In the genomic region with DNA sequence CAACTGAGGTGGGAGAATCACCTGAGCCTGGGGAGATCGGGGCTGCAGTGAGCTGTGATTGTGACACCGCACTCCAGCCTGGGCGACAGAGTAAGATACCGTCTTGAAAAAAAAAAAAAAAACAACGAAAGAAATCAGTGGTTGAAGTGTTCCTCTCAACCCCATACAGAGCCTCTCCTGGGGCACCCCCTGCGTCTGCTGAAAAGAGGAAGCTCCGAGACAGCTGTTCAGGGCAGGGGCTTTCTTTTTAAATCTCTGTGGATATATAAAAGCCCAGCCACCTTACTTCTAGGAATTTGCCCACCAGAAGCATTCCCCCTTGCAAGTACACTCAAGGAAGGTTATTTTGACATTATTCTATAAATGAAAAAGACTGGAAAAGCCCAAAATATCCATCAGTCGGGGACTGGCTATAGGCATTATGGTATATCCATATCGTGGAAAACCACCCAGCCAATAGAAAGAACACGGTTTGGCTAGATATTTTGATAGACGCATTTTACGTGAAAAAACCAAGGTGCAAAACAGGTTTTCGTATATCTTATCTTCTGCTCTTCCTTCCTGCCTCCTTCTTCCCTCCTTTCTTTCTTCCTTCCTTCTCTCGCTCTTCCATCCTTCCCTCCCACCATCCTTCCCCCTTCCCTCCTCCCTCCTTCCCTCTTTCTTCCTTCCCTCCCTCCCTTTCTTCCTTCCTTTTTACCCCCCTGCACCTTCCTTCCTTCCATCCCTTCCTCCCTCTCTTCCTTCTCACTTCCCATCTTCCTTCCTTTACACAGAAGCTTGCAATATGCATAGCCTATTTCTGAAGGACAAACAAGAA, we compare ENCODE assay signal across 1 cellular context.
TF ChIP-seq lines count a peak whose summit lies in the region.

No MANE protein-coding gene starts in this region.

TF ChIP-seq in GM23338, 12 proteins besides CTCF, POLR2A, EP300 and RAD21:
- TF ChIP-seq CREB1 (CRISPR knock-in tag; IDR thresholded peaks at IDR 0.05; ENCODE audit: low read depth) (no peak), EZH2 (IDR thresholded peaks at IDR 0.05; ENCODE audit: low read depth, unreplicated experiment) (no peak), NANOG (IDR thresholded peaks at IDR 0.05; ENCODE audit: borderline replicate concordance) (no peak), STAT1 (IDR thresholded peaks at IDR 0.05; ENCODE audit: unreplicated experiment) (no peak), ZNF462 (CRISPR knock-in tag; IDR thresholded peaks at IDR 0.05) (no peak), JUNB (IDR thresholded peaks at IDR 0.05; ENCODE audit: unreplicated experiment) (no peak), EZH2phosphoT487 (IDR thresholded peaks at IDR 0.05; ENCODE audit: unreplicated experiment) (no peak), ZNF331 (CRISPR knock-in tag; IDR thresholded peaks at IDR 0.05; ENCODE audit: low read depth) (no peak), POLR2AphosphoS5 (IDR thresholded peaks at IDR 0.05; ENCODE audit: low read depth) (no peak), ZNF114 (CRISPR knock-in tag; IDR thresholded peaks at IDR 0.05) (no peak)
- TF ChIP-seq, protein P1, sequence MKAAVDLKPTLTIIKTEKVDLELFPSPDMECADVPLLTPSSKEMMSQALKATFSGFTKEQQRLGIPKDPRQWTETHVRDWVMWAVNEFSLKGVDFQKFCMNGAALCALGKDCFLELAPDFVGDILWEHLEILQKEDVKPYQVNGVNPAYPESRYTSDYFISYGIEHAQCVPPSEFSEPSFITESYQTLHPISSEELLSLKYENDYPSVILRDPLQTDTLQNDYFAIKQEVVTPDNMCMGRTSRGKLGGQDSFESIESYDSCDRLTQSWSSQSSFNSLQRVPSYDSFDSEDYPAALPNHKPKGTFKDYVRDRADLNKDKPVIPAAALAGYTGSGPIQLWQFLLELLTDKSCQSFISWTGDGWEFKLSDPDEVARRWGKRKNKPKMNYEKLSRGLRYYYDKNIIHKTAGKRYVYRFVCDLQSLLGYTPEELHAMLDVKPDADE (IDR thresholded peaks at IDR 0.05) = no peak
- TF ChIP-seq, protein P2, sequence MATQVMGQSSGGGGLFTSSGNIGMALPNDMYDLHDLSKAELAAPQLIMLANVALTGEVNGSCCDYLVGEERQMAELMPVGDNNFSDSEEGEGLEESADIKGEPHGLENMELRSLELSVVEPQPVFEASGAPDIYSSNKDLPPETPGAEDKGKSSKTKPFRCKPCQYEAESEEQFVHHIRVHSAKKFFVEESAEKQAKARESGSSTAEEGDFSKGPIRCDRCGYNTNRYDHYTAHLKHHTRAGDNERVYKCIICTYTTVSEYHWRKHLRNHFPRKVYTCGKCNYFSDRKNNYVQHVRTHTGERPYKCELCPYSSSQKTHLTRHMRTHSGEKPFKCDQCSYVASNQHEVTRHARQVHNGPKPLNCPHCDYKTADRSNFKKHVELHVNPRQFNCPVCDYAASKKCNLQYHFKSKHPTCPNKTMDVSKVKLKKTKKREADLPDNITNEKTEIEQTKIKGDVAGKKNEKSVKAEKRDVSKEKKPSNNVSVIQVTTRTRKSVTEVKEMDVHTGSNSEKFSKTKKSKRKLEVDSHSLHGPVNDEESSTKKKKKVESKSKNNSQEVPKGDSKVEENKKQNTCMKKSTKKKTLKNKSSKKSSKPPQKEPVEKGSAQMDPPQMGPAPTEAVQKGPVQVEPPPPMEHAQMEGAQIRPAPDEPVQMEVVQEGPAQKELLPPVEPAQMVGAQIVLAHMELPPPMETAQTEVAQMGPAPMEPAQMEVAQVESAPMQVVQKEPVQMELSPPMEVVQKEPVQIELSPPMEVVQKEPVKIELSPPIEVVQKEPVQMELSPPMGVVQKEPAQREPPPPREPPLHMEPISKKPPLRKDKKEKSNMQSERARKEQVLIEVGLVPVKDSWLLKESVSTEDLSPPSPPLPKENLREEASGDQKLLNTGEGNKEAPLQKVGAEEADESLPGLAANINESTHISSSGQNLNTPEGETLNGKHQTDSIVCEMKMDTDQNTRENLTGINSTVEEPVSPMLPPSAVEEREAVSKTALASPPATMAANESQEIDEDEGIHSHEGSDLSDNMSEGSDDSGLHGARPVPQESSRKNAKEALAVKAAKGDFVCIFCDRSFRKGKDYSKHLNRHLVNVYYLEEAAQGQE (IDR thresholded peaks at IDR 0.05; ENCODE audit: unreplicated experiment) = no peak
